In genomic region chr20:49122920-49123319, GRCh38 we compare ENCODE assay signal across 3 cellular contexts.
A peak's percentile ranks its signal among the peaks of the same experiment; 100 is the strongest.
TF ChIP-seq lines count a peak whose summit lies in the region.

No MANE protein-coding gene starts in this region.

TF ChIP-seq in K562, 482 proteins besides CTCF, POLR2A, EP300 and RAD21:
- no peak for TF ChIP-seq ZNF766 (CRISPR knock-in tag; conservative IDR thresholded peaks at IDR 0.05)
- TF ChIP-seq RBM22 (IDR thresholded peaks at IDR 0.05; ENCODE audit: low read depth, low read length, poor library complexity, severe bottlenecking): peak; percentile 58

TF ChIP-seq in H1, 55 proteins besides CTCF, POLR2A, EP300 and RAD21:
- TF ChIP-seq SUZ12 (IDR thresholded peaks at IDR 0.05; ENCODE audit: low read length) (no peak), ASH2L (IDR thresholded peaks at IDR 0.05; ENCODE audit: low read length) (no peak), CTBP2 (IDR thresholded peaks at IDR 0.05; ENCODE audit: borderline replicate concordance, insufficient read depth, insufficient read length, low read length) (no peak), SP1 (IDR thresholded peaks at IDR 0.05; ENCODE audit: low read depth, low read length) (no peak), HDAC2 (IDR thresholded peaks at IDR 0.05; ENCODE audit: borderline replicate concordance in 1 of 2, low read depth in 2 of 2, low read length in 2 of 2) (no peak), CHD1 (IDR thresholded peaks at IDR 0.05; ENCODE audit: low read depth, low read length) (no peak), SP2 (IDR thresholded peaks at IDR 0.05; ENCODE audit: low read length) (no peak), GTF2F1 (IDR thresholded peaks at IDR 0.05; ENCODE audit: borderline replicate concordance, low read depth, low read length) (no peak), TEAD4 (IDR thresholded peaks at IDR 0.05; ENCODE audit: low read depth, low read length) (no peak), SIX5 (IDR thresholded peaks at IDR 0.05; ENCODE audit: low read depth, low read length) (no peak), RXRA (IDR thresholded peaks at IDR 0.05; ENCODE audit: insufficient read depth, low read depth, low read length) (no peak), CHD2 (IDR thresholded peaks at IDR 0.05; ENCODE audit: low read length) (no peak)

TF ChIP-seq in HepG2, 621 proteins besides CTCF, POLR2A, EP300 and RAD21:
- TF ChIP-seq, protein P1, sequence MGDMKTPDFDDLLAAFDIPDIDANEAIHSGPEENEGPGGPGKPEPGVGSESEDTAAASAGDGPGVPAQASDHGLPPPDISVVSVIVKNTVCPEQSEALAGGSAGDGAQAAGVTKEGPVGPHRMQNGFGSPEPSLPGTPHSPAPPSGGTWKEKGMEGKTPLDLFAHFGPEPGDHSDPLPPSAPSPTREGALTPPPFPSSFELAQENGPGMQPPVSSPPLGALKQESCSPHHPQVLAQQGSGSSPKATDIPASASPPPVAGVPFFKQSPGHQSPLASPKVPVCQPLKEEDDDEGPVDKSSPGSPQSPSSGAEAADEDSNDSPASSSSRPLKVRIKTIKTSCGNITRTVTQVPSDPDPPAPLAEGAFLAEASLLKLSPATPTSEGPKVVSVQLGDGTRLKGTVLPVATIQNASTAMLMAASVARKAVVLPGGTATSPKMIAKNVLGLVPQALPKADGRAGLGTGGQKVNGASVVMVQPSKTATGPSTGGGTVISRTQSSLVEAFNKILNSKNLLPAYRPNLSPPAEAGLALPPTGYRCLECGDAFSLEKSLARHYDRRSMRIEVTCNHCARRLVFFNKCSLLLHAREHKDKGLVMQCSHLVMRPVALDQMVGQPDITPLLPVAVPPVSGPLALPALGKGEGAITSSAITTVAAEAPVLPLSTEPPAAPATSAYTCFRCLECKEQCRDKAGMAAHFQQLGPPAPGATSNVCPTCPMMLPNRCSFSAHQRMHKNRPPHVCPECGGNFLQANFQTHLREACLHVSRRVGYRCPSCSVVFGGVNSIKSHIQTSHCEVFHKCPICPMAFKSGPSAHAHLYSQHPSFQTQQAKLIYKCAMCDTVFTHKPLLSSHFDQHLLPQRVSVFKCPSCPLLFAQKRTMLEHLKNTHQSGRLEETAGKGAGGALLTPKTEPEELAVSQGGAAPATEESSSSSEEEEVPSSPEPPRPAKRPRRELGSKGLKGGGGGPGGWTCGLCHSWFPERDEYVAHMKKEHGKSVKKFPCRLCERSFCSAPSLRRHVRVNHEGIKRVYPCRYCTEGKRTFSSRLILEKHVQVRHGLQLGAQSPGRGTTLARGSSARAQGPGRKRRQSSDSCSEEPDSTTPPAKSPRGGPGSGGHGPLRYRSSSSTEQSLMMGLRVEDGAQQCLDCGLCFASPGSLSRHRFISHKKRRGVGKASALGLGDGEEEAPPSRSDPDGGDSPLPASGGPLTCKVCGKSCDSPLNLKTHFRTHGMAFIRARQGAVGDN (CRISPR knock-in tag; IDR thresholded peaks at IDR 0.05): peak; percentile 23; the same call in 1 of the 2 replicates
- peak; percentile 77 for TF ChIP-seq RBM22 (optimal IDR thresholded peaks at IDR 0.05; ENCODE audit: low read length)
- TF ChIP-seq PRDM10 (CRISPR knock-in tag; IDR thresholded peaks at IDR 0.05; ENCODE audit: low read depth): no peak
- peak; percentile 53 for TF ChIP-seq AGO2 (optimal IDR thresholded peaks at IDR 0.05; ENCODE audit: low read depth, low read length)
- no peak for TF ChIP-seq PRMT3 (CRISPR knock-in tag; IDR thresholded peaks at IDR 0.05; ENCODE audit: borderline replicate concordance, low read depth)
